In genomic region chrX:150649096-150649870, GRCh38 we compare ENCODE assay signal across 10 cellular contexts. TPM values are rescaled to one million over a fixed set of nuclear protein-coding genes. Genes with fewer than 3 reads are reported as not detected.
DNase-seq lines count a peak whose midpoint lies in the region; FAIRE-seq and TF ChIP-seq lines count a peak whose summit lies in the region.
"Had no signal": no experiment of that assay in that cellular context is flagged by ENCODE, and none has a peak within 500 bp of the region (broad histone marks: within the 10 kb centered on the region; RNA-seq: fewer than 3 reads in every experiment).

No MANE protein-coding gene starts in this region.

- no peaks in the 10 kb centered on the region for H3K9me3 ChIP-seq in fibroblast of lung (ENCODE audit: control insufficient read depth, insufficient read depth, low read depth, low read length)

- H4K20me1 ChIP-seq in fibroblast of lung (ENCODE audit: control insufficient read depth, extremely low read depth, insufficient read depth, low read length): no peaks in the 10 kb centered on the region

- no peaks in the 10 kb centered on the region for H3K27me3 ChIP-seq in fibroblast of lung (ENCODE audit: control insufficient read depth, insufficient read depth, low read length)
- no peaks in the 10 kb centered on the region for H3K27me3 ChIP-seq in rectal smooth muscle tissue (ENCODE audit: control insufficient read depth, insufficient read depth, low read length)

- DNase-seq in DMS79 treated with DMSO at 0.1 percent for 48 hours (lab: John Stamatoyannopoulos, UW) (peak; percentile 67), NCI-H2029 (lab: John Stamatoyannopoulos, UW) (peak; percentile 7), fibroblast of lung (ENCODE audit: low read depth in 2 of 2) (peak; percentile 68 to 77), T-helper 1 cell (no peak), GM19239 (ENCODE audit: insufficient read length, low spot score) (no peak), SHP77 treated with DMSO at 0.1 percent for 48 hours (lab: John Stamatoyannopoulos, UW) (no peak)
- DNase-seq in activated CD8-positive, alpha-beta memory T cell treated with anti-CD3 and anti-CD28 coated beads for 24 hours: no peak
- DNase-seq: islet precursor cell; stimulated activated naive B cell treated with anti-CD40 and anti-IgM and Interleukin-4, amounts not matched to agents 10 μg/mL and 1 μg/mL and 100 μg/mL, for 72 hours had no signal

- H3K27ac ChIP-seq in fibroblast of lung (ENCODE audit: insufficient read depth, low read length) (peak overlapping the region; percentile 71), rectal smooth muscle tissue (ENCODE audit: low read depth, low read length) (peak overlapping the region; percentile 14)

- no peaks in the 10 kb centered on the region for H3K79me2 ChIP-seq in fibroblast of lung (ENCODE audit: control insufficient read depth, insufficient read depth, low read length)

- TF ChIP-seq CTCF in fibroblast of lung (conservative IDR thresholded peaks at IDR 0.05 in 1 of 2, IDR thresholded peaks at IDR 0.05 in 1 of 2; ENCODE audit: low read depth in 1 of 2, low read length in 2 of 2): no peak

- H3K36me3 ChIP-seq in fibroblast of lung (ENCODE audit: control insufficient read depth, insufficient read depth, low read length) (no peaks in the 10 kb centered on the region), rectal smooth muscle tissue (ENCODE audit: control insufficient read depth, insufficient read depth, low read length) (peaks cover 3% of the 10 kb centered on the region)

- no peaks in the 10 kb centered on the region for H3K4me1 ChIP-seq in fibroblast of lung (ENCODE audit: control insufficient read depth, extremely low read depth, insufficient read depth, low read length)
- no peaks in the 10 kb centered on the region for H3K4me1 ChIP-seq in rectal smooth muscle tissue (ENCODE audit: control insufficient read depth, insufficient read depth, low read length)

- FAIRE-seq in GM19239 (lab: Jason Lieb, UNC): no peak

- H3K9ac ChIP-seq in fibroblast of lung (ENCODE audit: insufficient read depth, low read length) (no peak overlapping the region), rectal smooth muscle tissue (ENCODE audit: low read length) (no peak overlapping the region)

- H3K4me3 ChIP-seq in fibroblast of lung (replicated peaks in 1 of 4; ENCODE audit: control extremely low read depth in 1 of 4, insufficient read depth in 1 of 4, low read depth in 3 of 4, low read length in 4 of 4) (peak overlapping the region in 2 of 4 experiments; percentile 10 to 28), rectal smooth muscle tissue (ENCODE audit: low read length) (no peak overlapping the region)

- H3K4me2 ChIP-seq in fibroblast of lung (ENCODE audit: extremely low read depth, insufficient read depth, low read length): no peak overlapping the region

- H2AFZ ChIP-seq in fibroblast of lung (ENCODE audit: low read length): no peak overlapping the region

RNA-seq across cellular contexts. Expression of gene MTMR1, which starts 43.9 kb away (rescaled TPM):
- total RNA-seq in fibroblast of lung: 19.0 and 22.3 TPM in 2 replicates
- 28.1 and 32.1 TPM in 2 replicates for polyA plus RNA-seq in fibroblast of lung
- polyA plus RNA-seq in fibroblast of lung (2012): 14.9 and 18.4 TPM in 2 replicates
- polyA minus RNA-seq in fibroblast of lung (ENCODE audit: low replicate concordance): 10.6 and 18.5 TPM in 2 replicates

Comparison
In these comparisons a context has a peak if more than half of its experiments do, and no peak if none do; other contexts are left out.
1. DNase-seq: peak in DMS79 treated with DMSO at 0.1 percent for 48 hours (single experiment), NCI-H2029 (single experiment) and fibroblast of lung (2 of 2); none in T-helper 1 cell (0 of 5), GM19239 (single experiment), activated CD8-positive, alpha-beta memory T cell treated with anti-CD3 and anti-CD28 coated beads for 24 hours (single experiment) and SHP77 treated with DMSO at 0.1 percent for 48 hours (single experiment).